11 cellular contexts compared by ENCODE assay signal in genomic region chr11:12112150-12112520, GRCh38. TPM values are rescaled to one million over a fixed set of nuclear protein-coding genes. Genes with fewer than 3 reads are reported as not detected.
DNase-seq lines count a peak whose midpoint lies in the region; ATAC-seq and TF ChIP-seq lines count a peak whose summit lies in the region.
"Had no signal": no experiment of that assay in that cellular context is flagged by ENCODE, and none has a peak within 500 bp of the region (broad histone marks: within the 10 kb centered on the region; RNA-seq: fewer than 3 reads in every experiment).

No MANE protein-coding gene starts in this region.

- H3K4me3 Mint-ChIP-seq in natural killer cell treated with Interleukin-12 subunit alpha and Interleukin-12 subunit beta and Interleukin-15 and Interleukin-18, amount 100 ng/mL, for 72 hours, result no peak overlapping the region
- H3K4me3 Mint-ChIP-seq in natural killer cell (no peak overlapping the region), chondrocyte (ENCODE audit: unreplicated experiment) (peak overlapping the region; percentile 87)

- H3K4me3 ChIP-seq in muscle layer of colon (ENCODE audit: low read depth in 1 of 2, low read length in 2 of 2) (peak overlapping the region in 1 of 2 donors; percentile 82), A673 (ENCODE audit: low read depth, low read length, poor library complexity, severe bottlenecking) (no peak overlapping the region)

- no peak overlapping the region for H3K27ac Mint-ChIP-seq in natural killer cell treated with Interleukin-12 subunit alpha and Interleukin-12 subunit beta and Interleukin-15 and Interleukin-18, amount 100 ng/mL, for 72 hours
- no peak overlapping the region for H3K27ac Mint-ChIP-seq in natural killer cell
- peak overlapping the region; percentile 49 for H3K27ac Mint-ChIP-seq in chondrocyte (ENCODE audit: unreplicated experiment)

- DNase-seq in natural killer cell treated with Interleukin-12 subunit alpha and Interleukin-12 subunit beta and Interleukin-15 and Interleukin-18, amount 100 ng/mL, for 72 hours (ENCODE audit: low spot score), result peak; percentile 0
- DNase-seq in natural killer cell, result no peak
- no peak for DNase-seq in chondrocyte (ENCODE audit: low spot score)
- DNase-seq in A673 (ENCODE audit: low spot score), result no peak
- no peak for DNase-seq in NAMALWA (ENCODE audit: low spot score)
- DNase-seq in NCI-H146 treated with DMSO at 0.1 percent for 48 hours (lab: John Stamatoyannopoulos, UW; ENCODE audit: unreplicated experiment), result no peak
- DNase-seq in iPS-NIHi11 (ENCODE audit: low spot score), result no peak
- DNase-seq: NCI-H524 treated with DMSO at 0.1 percent for 48 hours; stimulated activated CD4-positive, alpha-beta T cell treated with anti-CD3 and anti-CD28 coated beads, Interleukin-12 subunit alpha, Interleukin-12 subunit beta, amount 100 ng/mL, for 4 hours; stimulated activated naive CD4-positive, alpha-beta T cell had no signal

- POLR2A ChIA-PET in A673 (lab: Charles Lee; ENCODE audit: low non-redundant PET), result no interaction called here

- intact Hi-C loops in natural killer cell (cut with micrococcal nuclease) (loop anchor here (5.0 kb wide), 1 partner anchor 110 kb away; no protein-coding TSS in a partner anchor), A673 (cut with micrococcal nuclease; ENCODE audit: unreplicated experiment) (loop anchor here (10.0 kb wide), 1 partner anchor 123 kb away; no protein-coding TSS in a partner anchor)

- no TSS peak for BruUV-seq in A673 (replicated peaks; lab: Mats Ljungman, UMichigan)

- H3K9me3 ChIP-seq in muscle layer of colon (ENCODE audit: low read length), result no peaks in the 10 kb centered on the region
- no peaks in the 10 kb centered on the region for H3K9me3 ChIP-seq in A673 (ENCODE audit: low read depth, low read length, poor library complexity, severe bottlenecking)

- no peaks in the 10 kb centered on the region for H3K36me3 Mint-ChIP-seq in natural killer cell treated with Interleukin-12 subunit alpha and Interleukin-12 subunit beta and Interleukin-15 and Interleukin-18, amount 100 ng/mL, for 72 hours
- no peaks in the 10 kb centered on the region for H3K36me3 Mint-ChIP-seq in natural killer cell
- peaks cover 6% of the 10 kb centered on the region for H3K36me3 Mint-ChIP-seq in chondrocyte (ENCODE audit: low read depth)

- CTCF ChIA-PET in A673 (lab: Charles Lee), result no interaction called here

- H3K4me1 ChIP-seq in muscle layer of colon (ENCODE audit: insufficient read depth, low read length), result peaks cover 33% of the 10 kb centered on the region
- H3K4me1 ChIP-seq in A673 (ENCODE audit: insufficient read depth, low read length, poor library complexity, severe bottlenecking), result no peaks in the 10 kb centered on the region

- ATAC-seq in natural killer cell treated with Interleukin-12 subunit alpha and Interleukin-12 subunit beta and Interleukin-15 and Interleukin-18, amount 100 ng/mL, for 72 hours, result no peak
- ATAC-seq in natural killer cell, result no peak

- H3K27ac ChIP-seq in muscle layer of colon (ENCODE audit: low read depth, low read length), result peak overlapping the region; percentile 89
- H3K27ac ChIP-seq in A673 (ENCODE audit: low read depth, low read length, poor library complexity, severe bottlenecking), result no peak overlapping the region

- H3K27me3 Mint-ChIP-seq in natural killer cell treated with Interleukin-12 subunit alpha and Interleukin-12 subunit beta and Interleukin-15 and Interleukin-18, amount 100 ng/mL, for 72 hours, result no peaks in the 10 kb centered on the region
- H3K27me3 Mint-ChIP-seq in natural killer cell (ENCODE audit: low read depth in 2 of 2) (peaks cover 0 to 7% of the 10 kb centered on the region in 2 donors), chondrocyte (ENCODE audit: low read depth) (no peaks in the 10 kb centered on the region)

- no peaks in the 10 kb centered on the region for H3K27me3 ChIP-seq in muscle layer of colon (ENCODE audit: control insufficient read depth in 1 of 2, insufficient read depth in 2 of 2, low read length in 2 of 2)
- no peaks in the 10 kb centered on the region for H3K27me3 ChIP-seq in A673 (replicated peaks; ENCODE audit: insufficient read depth, low read depth, low read length, poor library complexity)

- peak overlapping the region; percentile 65 for H3K9ac ChIP-seq in muscle layer of colon (ENCODE audit: low read length)

- H3K36me3 ChIP-seq in muscle layer of colon (ENCODE audit: insufficient read depth, low read length), result no peaks in the 10 kb centered on the region
- no peaks in the 10 kb centered on the region for H3K36me3 ChIP-seq in A673 (ENCODE audit: insufficient read depth, low read length, poor library complexity, severe bottlenecking)

- peaks cover 17 to 25% of the 10 kb centered on the region in 2 donors for H3K4me1 Mint-ChIP-seq in natural killer cell treated with Interleukin-12 subunit alpha and Interleukin-12 subunit beta and Interleukin-15 and Interleukin-18, amount 100 ng/mL, for 72 hours (ENCODE audit: low read depth in 2 of 2)
- H3K4me1 Mint-ChIP-seq in natural killer cell, result peaks cover 12 to 19% of the 10 kb centered on the region in 2 donors
- peaks cover 56% of the 10 kb centered on the region for H3K4me1 Mint-ChIP-seq in chondrocyte (ENCODE audit: low read depth)

- no peaks in the 10 kb centered on the region for H3K9me3 Mint-ChIP-seq in natural killer cell treated with Interleukin-12 subunit alpha and Interleukin-12 subunit beta and Interleukin-15 and Interleukin-18, amount 100 ng/mL, for 72 hours
- H3K9me3 Mint-ChIP-seq in natural killer cell (no peaks in the 10 kb centered on the region), chondrocyte (ENCODE audit: low read depth) (no peaks in the 10 kb centered on the region)

- no peak for TF ChIP-seq CTCF in natural killer cell (IDR thresholded peaks at IDR 0.05)
- TF ChIP-seq CTCF in chondrocyte (IDR thresholded peaks at IDR 0.05), result no peak
- no peak for TF ChIP-seq CTCF in A673 (conservative IDR thresholded peaks at IDR 0.05; ENCODE audit: low read depth, low read length)

RNA-seq across cellular contexts. Expression of gene MICAL2, which starts 1.7 kb away (rescaled TPM):
- 10 to 100 TPM; 19.9 to 39.6 TPM for total RNA-seq in natural killer cell treated with Interleukin-12 subunit alpha and Interleukin-12 subunit beta and Interleukin-15 and Interleukin-18, amount 100 ng/mL, for 72 hours
- total RNA-seq in natural killer cell (10 to 100 TPM; 54.6 to 68.6 (median 57.4) TPM), chondrocyte (296 to 393 TPM (median 372 TPM) in 3 replicates), A673 (2021) (0.44 and 1.1 TPM in 2 replicates)

Comparison
In these comparisons a context has a peak if more than half of its experiments do, and no peak if none do; other contexts are left out.
1. RNA of gene MICAL2, which starts 1.7 kb away (total RNA-seq): 296 to 393 TPM in chondrocyte, 54.6 to 68.6 TPM in natural killer cell and 19.9 to 39.6 TPM in natural killer cell treated with Interleukin-12 subunit alpha and Interleukin-12 subunit beta and Interleukin-15 and Interleukin-18, amount 100 ng/mL, for 72 hours; 0.44 to 1.1 TPM in A673; every median in the first group is over 10 times any median in the second.